ENCODE assay signal across 20 cellular contexts in genomic region chr9:135789838-135790291, GRCh38.
"Had no signal": no experiment of that assay in that cellular context is flagged by ENCODE, and none has a peak within 500 bp of the region (broad histone marks: within the 10 kb centered on the region; RNA-seq: fewer than 3 reads in every experiment).

No MANE protein-coding gene starts in this region.

- H3K27me3 ChIP-seq: hepatocyte, right atrium auricular region, right lobe of liver, uterus had no signal

- H3K36me3 ChIP-seq: left ventricle myocardium inferior, right atrium auricular region, right lobe of liver, tibial nerve, uterus had no signal

- H3K9ac ChIP-seq: parathyroid adenoma had no signal

- H2AFZ ChIP-seq: hepatocyte, parathyroid adenoma had no signal

- H3K4me2 ChIP-seq: hepatocyte, smooth muscle cell had no signal

- H3K9me3 ChIP-seq: left ventricle myocardium inferior, right atrium auricular region, right lobe of liver, tibial nerve, uterus had no signal

- H3K4me3 ChIP-seq: hepatocyte, left ventricle myocardium inferior, lung, right atrium auricular region, right lobe of liver, smooth muscle cell, tibial nerve, uterus had no signal

- H3K4me1 ChIP-seq: left ventricle myocardium inferior, parathyroid adenoma, right atrium auricular region, right lobe of liver, tibial nerve, uterus had no signal

- DNase-seq: islet precursor cell; left ventricle myocardium inferior; mesendoderm; naive thymus-derived CD4-positive, alpha-beta T cell; nucleus accumbens; right lobe of liver; stimulated activated CD4-positive, alpha-beta T cell treated with anti-CD3 and anti-CD28 coated beads, Interleukin-1b, Interleukin-23, amount 100 ng/mL, for 48 hours; stimulated activated CD4-positive, alpha-beta T cell treated with anti-CD3 and anti-CD28 coated beads, Interleukin-2, amount 100 ng/mL, for 48 hours; stimulated activated CD4-positive, alpha-beta T cell treated with anti-CD3 and anti-CD28 coated beads, Interleukin-4, amount 100 ng/mL, for 4 hours; stimulated activated CD8-positive, alpha-beta memory T cell treated with anti-CD3 and anti-CD28 coated beads, Interleukin-4, amount 100 ng/mL, for 48 hours; stimulated activated naive CD4-positive, alpha-beta T cell treated with Interleukin-2 at 50 U/mL for 16 hours; stimulated activated naive CD8-positive, alpha-beta T cell treated with anti-CD3 and anti-CD28 coated beads, Interleukin-15, amount 100 ng/mL, for 72 hours; substantia nigra; uterus had no signal

- H3K79me2 ChIP-seq: hepatocyte, parathyroid adenoma had no signal

- H3K27ac ChIP-seq: hepatocyte, left ventricle myocardium inferior, parathyroid adenoma, right atrium auricular region, right lobe of liver, tibial nerve, uterus had no signal
